ENCODE assay signal across 28 cellular contexts in the genomic region with DNA sequence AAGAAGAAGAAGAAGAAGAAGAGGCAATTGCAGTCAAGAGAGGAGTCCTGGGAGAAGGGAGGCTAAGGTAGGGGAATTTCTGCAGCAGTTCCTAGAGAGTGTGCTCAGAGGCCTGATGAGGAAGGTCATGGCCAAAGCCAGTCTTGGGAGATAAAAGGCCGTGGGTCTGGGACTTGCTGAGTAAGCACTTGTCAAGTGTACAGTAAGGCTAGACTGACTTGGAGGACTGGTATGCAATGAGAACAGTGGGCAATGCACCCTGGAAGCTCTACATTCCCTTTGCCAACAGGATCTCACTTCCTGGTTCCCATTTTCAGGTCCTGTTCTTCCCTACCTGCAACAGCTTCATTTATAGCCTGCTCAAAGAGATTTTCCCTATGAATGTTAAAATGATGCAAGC. TPM values are rescaled to one million over a fixed set of nuclear protein-coding genes. Genes with fewer than 3 reads are reported as not detected.
"Had no signal": no experiment of that assay in that cellular context is flagged by ENCODE, and none has a peak within 500 bp of the region (broad histone marks: within the 10 kb centered on the region; RNA-seq: fewer than 3 reads in every experiment).

No MANE protein-coding gene starts in this region.

- FAIRE-seq: colon, endometrium had no signal

- H3K27me3 ChIP-seq: body of pancreas, esophagus squamous epithelium, gastroesophageal sphincter, heart right ventricle had no signal

- ATAC-seq: activated CD4-positive, CD25-positive, alpha-beta regulatory T cell treated with anti-CD3 and anti-CD28 coated beads, Interleukin-2, amount 50 U/mL, for 24 hours; activated T-cell treated with anti-CD3 and anti-CD28 coated beads, Interleukin-2, amount 50 U/mL, for 4 hours; activated T-helper 17 cell treated with anti-CD3 and anti-CD28 coated beads, Interleukin-2, amount 50 U/mL, for 72 hours; body of pancreas; gastroesophageal sphincter; heart right ventricle; T-helper 17 cell had no signal

- H3K4me1 ChIP-seq: body of pancreas, esophagus squamous epithelium, gastroesophageal sphincter had no signal

- H3K36me3 ChIP-seq: WERI-Rb-1 had no signal

- H3K27ac ChIP-seq: body of pancreas, esophagus squamous epithelium, gastroesophageal sphincter, heart right ventricle, WERI-Rb-1 had no signal

- H3K9me3 ChIP-seq: body of pancreas, esophagus squamous epithelium, gastroesophageal sphincter, heart right ventricle had no signal

- H3K4me3 ChIP-seq: body of pancreas, esophagus squamous epithelium, gastroesophageal sphincter, heart right ventricle had no signal

- DNase-seq: activated B cell treated with CpG ODN at 0.5 μM for 24 hours; activated CD4-positive, alpha-beta memory T cell treated with anti-CD3 and anti-CD28 coated beads, Interleukin-2, amount 10 ng/mL, durations not matched to agents 7 days and 5 days; activated CD4-positive, alpha-beta T cell treated with anti-CD3 and anti-CD28 coated beads, Interleukin-2, amount 10 ng/mL, durations not matched to agents 7 days and 5 days; activated CD4-positive, alpha-beta T cell treated with anti-CD3 and anti-CD28 coated beads, Interleukin-2, amount 50 U/mL, for 4 hours; activated effector memory CD4-positive, alpha-beta T cell treated with Interleukin-2 at 50 U/mL for 16 hours; activated gamma-delta T cell treated with Interleukin-2 at 50 U/mL for 16 hours; activated naive CD4-positive, alpha-beta T cell treated with anti-CD3 and anti-CD28 coated beads, Interleukin-2, amount 50 U/mL, for 16 hours; activated naive CD4-positive, alpha-beta T cell treated with Interleukin-2 at 50 U/mL for 16 hours; activated T-cell treated with anti-CD3 and anti-CD28 coated beads, Interleukin-2, amount 50 U/mL, for 4 hours; amygdala; aorta; body of pancreas; caudate nucleus; effector CD8-positive, alpha-beta T cell; erythroblast; esophagus squamous epithelium; foreskin melanocyte; heart right ventricle; T-helper 1 cell; T-helper 17 cell; T1000; WERI-Rb-1 had no signal

RNA-seq across cellular contexts. Expression of a gene that starts 28.6 kb away (rescaled TPM):
- total RNA-seq: activated B cell treated with CpG ODN at 0.5 μM for 24 hours; activated CD4-positive, alpha-beta memory T cell treated with anti-CD3 and anti-CD28 coated beads, Interleukin-2, amount 10 ng/mL, durations not matched to agents 7 days and 5 days; activated CD4-positive, alpha-beta T cell treated with anti-CD3 and anti-CD28 coated beads, Interleukin-2, amount 10 ng/mL, durations not matched to agents 7 days and 5 days; dermis microvascular lymphatic vessel endothelial cell; T-helper 17 cell had no signal
